Comparison of ENCODE assay signal across 8 cellular contexts in the genomic region with DNA sequence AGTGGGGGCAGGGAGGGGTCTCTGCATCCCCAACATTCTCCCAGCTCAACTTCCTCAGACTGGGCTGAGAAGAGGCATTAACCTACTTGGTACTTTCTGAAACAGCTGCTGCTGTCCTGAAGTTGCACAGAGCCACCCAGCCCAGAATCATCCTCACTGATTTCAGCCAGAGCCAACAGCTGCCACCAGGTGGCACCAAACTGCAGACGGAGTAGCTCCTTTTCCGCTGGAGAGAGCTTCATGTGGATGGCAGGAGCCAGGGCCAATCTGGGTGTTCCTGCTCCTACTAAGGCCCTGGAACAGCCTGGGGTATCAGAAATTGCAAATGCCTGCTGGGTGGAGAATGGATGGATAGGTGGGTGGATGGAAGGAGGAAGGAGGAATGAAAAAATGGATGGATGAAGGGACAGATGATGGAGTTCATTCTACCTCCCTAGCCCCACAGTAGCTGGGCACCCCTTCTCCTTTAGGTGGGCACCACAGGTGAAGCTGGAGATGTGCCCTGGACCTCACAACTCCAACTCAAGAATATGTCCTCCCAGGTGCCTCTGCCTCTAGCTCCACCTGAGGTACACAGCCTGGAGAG. TPM values are rescaled to one million over a fixed set of nuclear protein-coding genes. Genes with fewer than 3 reads are reported as not detected.
DNase-seq lines count a peak whose midpoint lies in the region; ATAC-seq and TF ChIP-seq lines count a peak whose summit lies in the region.

No MANE protein-coding gene starts in this region.

- peak; percentile 74 for DNase-seq in activated gamma-delta T cell treated with Interleukin-2 at 50 U/mL for 16 hours
- DNase-seq in activated gamma-delta T cell (lab: John Stamatoyannopoulos, UW) = no peak
- peak; percentile 84 for DNase-seq in activated naive CD4-positive, alpha-beta T cell treated with anti-CD3 and anti-CD28 coated beads, Interleukin-2, amount 10 ng/mL, durations not matched to agents 7 days and 5 days
- DNase-seq in glutamatergic neuron = peak; percentile 91
- DNase-seq in prostate gland (ENCODE audit: low spot score) = peak; percentile 82
- peak; percentile 35 to 36 for DNase-seq in uterus

- no peaks in the 10 kb centered on the region for H3K4me1 ChIP-seq in KMS-11 (ENCODE audit: low read depth, poor library complexity, severe bottlenecking)
- H3K4me1 ChIP-seq in prostate gland (replicated peaks) = peaks cover 5% of the 10 kb centered on the region
- H3K4me1 ChIP-seq in uterus = no peaks in the 10 kb centered on the region

- CTCF ChIA-PET in activated naive CD4-positive, alpha-beta T cell treated with anti-CD3 and anti-CD28 coated beads, Interleukin-2, amount 10 ng/mL, durations not matched to agents 7 days and 5 days (lab: Charles Lee) = interaction anchor here (0.7 to 8.1 kb wide), 29 partner anchors 8 to 750 kb away, joined by 3 to 176 read pairs (median 4); a partner anchor contains a TSS

- H3K9me3 ChIP-seq in prostate gland (no peaks in the 10 kb centered on the region), uterus (no peaks in the 10 kb centered on the region)

- no peak overlapping the region for H3K4me2 ChIP-seq in KMS-11

- H3K4me3 ChIP-seq in KMS-11 (IDR thresholded peaks at IDR 0.05; ENCODE audit: insufficient read depth, low read depth, low read length) (no peak overlapping the region), prostate gland (no peak overlapping the region), uterus (no peak overlapping the region)

- no peaks in the 10 kb centered on the region for H4K20me1 ChIP-seq in KMS-11 (ENCODE audit: insufficient read depth)

- H3K27ac ChIP-seq in KMS-11 = no peak overlapping the region
- H3K27ac ChIP-seq in prostate gland = no peak overlapping the region
- H3K27ac ChIP-seq in uterus = no peak overlapping the region

- H3K9ac ChIP-seq in KMS-11 = no peak overlapping the region

- no peaks in the 10 kb centered on the region for H3K36me3 Mint-ChIP-seq in activated naive CD4-positive, alpha-beta T cell treated with anti-CD3 and anti-CD28 coated beads, Interleukin-2, amount 10 ng/mL, durations not matched to agents 7 days and 5 days
- H3K36me3 Mint-ChIP-seq in glutamatergic neuron (ENCODE audit: unreplicated experiment) = no peaks in the 10 kb centered on the region

- no peaks in the 10 kb centered on the region for H3K9me3 Mint-ChIP-seq in activated naive CD4-positive, alpha-beta T cell treated with anti-CD3 and anti-CD28 coated beads, Interleukin-2, amount 10 ng/mL, durations not matched to agents 7 days and 5 days
- H3K9me3 Mint-ChIP-seq in glutamatergic neuron (ENCODE audit: unreplicated experiment) = peaks cover 10% of the 10 kb centered on the region

- no peak overlapping the region for H3K4me3 Mint-ChIP-seq in activated naive CD4-positive, alpha-beta T cell treated with anti-CD3 and anti-CD28 coated beads, Interleukin-2, amount 10 ng/mL, durations not matched to agents 7 days and 5 days
- H3K4me3 Mint-ChIP-seq in glutamatergic neuron (ENCODE audit: unreplicated experiment) = peak overlapping the region; percentile 60

- 0% methylated on average over 2 of the region's 2 CpGs for WGBS in prostate gland

- H3K27me3 ChIP-seq in KMS-11 (ENCODE audit: insufficient read depth, low read depth) (no peaks in the 10 kb centered on the region), prostate gland (replicated peaks; ENCODE audit: insufficient read depth) (peaks cover 11% of the 10 kb centered on the region), uterus (no peaks in the 10 kb centered on the region)

- TF ChIP-seq POLR2A in prostate gland (IDR thresholded peaks at IDR 0.05) = no peak
- TF ChIP-seq POLR2A in uterus (IDR thresholded peaks at IDR 0.05) = no peak

- H3K36me3 ChIP-seq in KMS-11 (ENCODE audit: insufficient read depth) (no peaks in the 10 kb centered on the region), prostate gland (no peaks in the 10 kb centered on the region), uterus (no peaks in the 10 kb centered on the region)

- TF ChIP-seq CTCF in KMS-11 (conservative IDR thresholded peaks at IDR 0.05; ENCODE audit: low read depth, low read length) (peak; percentile 89), glutamatergic neuron (IDR thresholded peaks at IDR 0.05; ENCODE audit: partially characterized antibody, unreplicated experiment) (peak; percentile 75), prostate gland (IDR thresholded peaks at IDR 0.05) (peak; percentile 86 to 89 (median 88)), uterus (IDR thresholded peaks at IDR 0.05) (peak; percentile 51 to 66 (median 55))

- peak; percentile 98 for ATAC-seq in SK-N-SH treated with all-trans-retinoic acid at 6 μM for 48 hours

- no peaks in the 10 kb centered on the region for H3K79me2 ChIP-seq in KMS-11 (ENCODE audit: insufficient read depth, low read depth)

- peaks cover 84% of the 10 kb centered on the region for H3K27me3 Mint-ChIP-seq in activated naive CD4-positive, alpha-beta T cell treated with anti-CD3 and anti-CD28 coated beads, Interleukin-2, amount 10 ng/mL, durations not matched to agents 7 days and 5 days
- H3K27me3 Mint-ChIP-seq in glutamatergic neuron (ENCODE audit: unreplicated experiment) = peaks cover 20% of the 10 kb centered on the region

- no peak overlapping the region for H2AFZ ChIP-seq in KMS-11 (ENCODE audit: low read depth)

- intact Hi-C loops in prostate gland (cut with DNase I) (loop anchor here (10.0 kb wide), 1 partner anchor 107 kb away; no protein-coding TSS in a partner anchor), uterus (cut with DNase I; ENCODE audit: low total_unique reads) (no loop called here)

- no peak overlapping the region for H3K27ac Mint-ChIP-seq in activated naive CD4-positive, alpha-beta T cell treated with anti-CD3 and anti-CD28 coated beads, Interleukin-2, amount 10 ng/mL, durations not matched to agents 7 days and 5 days
- H3K27ac Mint-ChIP-seq in glutamatergic neuron (ENCODE audit: unreplicated experiment) = peak overlapping the region; percentile 36

- no peaks in the 10 kb centered on the region for H3K4me1 Mint-ChIP-seq in activated naive CD4-positive, alpha-beta T cell treated with anti-CD3 and anti-CD28 coated beads, Interleukin-2, amount 10 ng/mL, durations not matched to agents 7 days and 5 days
- peaks cover 32% of the 10 kb centered on the region for H3K4me1 Mint-ChIP-seq in glutamatergic neuron (ENCODE audit: low read depth, unreplicated experiment)

TF ChIP-seq in SK-N-SH treated with all-trans-retinoic acid at 6 μM for 48 hours, 23 proteins besides CTCF, POLR2A, EP300 and RAD21:
- TF ChIP-seq, protein P1, sequence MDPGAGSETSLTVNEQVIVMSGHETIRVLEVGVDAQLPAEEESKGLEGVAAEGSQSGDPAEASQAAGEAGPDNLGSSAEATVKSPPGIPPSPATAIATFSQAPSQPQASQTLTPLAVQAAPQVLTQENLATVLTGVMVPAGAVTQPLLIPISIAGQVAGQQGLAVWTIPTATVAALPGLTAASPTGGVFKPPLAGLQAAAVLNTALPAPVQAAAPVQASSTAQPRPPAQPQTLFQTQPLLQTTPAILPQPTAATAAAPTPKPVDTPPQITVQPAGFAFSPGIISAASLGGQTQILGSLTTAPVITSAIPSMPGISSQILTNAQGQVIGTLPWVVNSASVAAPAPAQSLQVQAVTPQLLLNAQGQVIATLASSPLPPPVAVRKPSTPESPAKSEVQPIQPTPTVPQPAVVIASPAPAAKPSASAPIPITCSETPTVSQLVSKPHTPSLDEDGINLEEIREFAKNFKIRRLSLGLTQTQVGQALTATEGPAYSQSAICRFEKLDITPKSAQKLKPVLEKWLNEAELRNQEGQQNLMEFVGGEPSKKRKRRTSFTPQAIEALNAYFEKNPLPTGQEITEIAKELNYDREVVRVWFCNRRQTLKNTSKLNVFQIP (CRISPR knock-in tag; IDR thresholded peaks at IDR 0.05; ENCODE audit: borderline replicate concordance, low read depth) = no peak
- no peak for TF ChIP-seq ZFP30 (CRISPR knock-in tag; IDR thresholded peaks at IDR 0.05)
- TF ChIP-seq TCF4 (CRISPR knock-in tag; IDR thresholded peaks at IDR 0.05; ENCODE audit: borderline replicate concordance) = no peak
- no peak for TF ChIP-seq BACH2 (CRISPR knock-in tag; IDR thresholded peaks at IDR 0.05; ENCODE audit: borderline replicate concordance)
- no peak for TF ChIP-seq ZNF70 (CRISPR knock-in tag; IDR thresholded peaks at IDR 0.05)
- no peak for TF ChIP-seq ESRRG (CRISPR knock-in tag; IDR thresholded peaks at IDR 0.05)
- TF ChIP-seq CSDC2 (CRISPR knock-in tag; IDR thresholded peaks at IDR 0.05) = no peak
- TF ChIP-seq OSR1 (CRISPR knock-in tag; IDR thresholded peaks at IDR 0.05) = no peak
- no peak for TF ChIP-seq ZNF8 (CRISPR knock-in tag; IDR thresholded peaks at IDR 0.05)
- TF ChIP-seq RARB (CRISPR knock-in tag; IDR thresholded peaks at IDR 0.05) = no peak
- no peak for TF ChIP-seq ARNTL (CRISPR knock-in tag; IDR thresholded peaks at IDR 0.05; ENCODE audit: borderline replicate concordance, low read depth)
- no peak for TF ChIP-seq GLIS3 (CRISPR knock-in tag; IDR thresholded peaks at IDR 0.05)
- TF ChIP-seq PPARA (CRISPR knock-in tag; IDR thresholded peaks at IDR 0.05; ENCODE audit: borderline replicate concordance) = no peak

RNA-seq across cellular contexts. Expression of a gene that starts 11.8 kb away (rescaled TPM):
- 65.2 TPM for total RNA-seq in glutamatergic neuron (ENCODE audit: unreplicated experiment)
- not detected for total RNA-seq in prostate gland
- under 1 TPM in 1 of 4 donors, not detected in 3; 0.14 TPM for total RNA-seq in uterus

Comparison
In these comparisons a context has a peak if more than half of its experiments do, and no peak if none do; other contexts are left out.
1. RNA of a gene that starts 11.8 kb away (total RNA-seq): 65.2 TPM in glutamatergic neuron (single experiment); not detected in prostate gland and 0.14 TPM in uterus; every median in the first group is over 10 times any median in the second.
2. Peak in every context shown above with its lines, with median percentiles within 50 percentile points of each other: CTCF ChIP-seq.